ENCODE assay signal across 20 cellular contexts in the genomic region with DNA sequence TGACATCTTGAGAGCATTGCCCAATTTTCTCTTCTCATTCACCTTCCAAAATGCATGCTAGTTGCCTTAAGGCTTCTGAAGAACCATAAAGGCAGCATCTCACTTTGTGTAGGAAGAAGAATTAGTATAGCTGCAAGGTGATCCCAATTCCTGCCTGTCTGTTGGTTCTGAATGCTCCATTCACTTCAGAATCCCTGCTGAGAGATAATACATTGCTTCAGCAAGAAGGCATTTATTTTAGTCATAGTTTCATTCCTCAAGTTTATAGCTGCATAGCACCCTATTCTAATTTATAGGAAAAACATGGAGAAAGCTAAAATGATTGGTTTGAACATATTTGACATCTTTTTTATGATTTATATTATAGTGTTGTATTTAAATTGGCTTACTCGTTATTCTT.
"Had no signal": no experiment of that assay in that cellular context is flagged by ENCODE, and none has a peak within 500 bp of the region (broad histone marks: within the 10 kb centered on the region; RNA-seq: fewer than 3 reads in every experiment).

No MANE protein-coding gene starts in this region.

- H3K27ac Mint-ChIP-seq: activated CD4-positive, alpha-beta T cell treated with anti-CD3 and anti-CD28 coated beads, Interleukin-2, amount 10 ng/mL, durations not matched to agents 24 days and 14 days; activated CD8-positive, alpha-beta T cell treated with anti-CD3 and anti-CD28 coated beads for 36 hours; activated naive CD8-positive, alpha-beta T cell treated with anti-CD3 and anti-CD28 coated beads for 36 hours; activated T-helper 17 cell treated with anti-CD3 and anti-CD28 coated beads, Interleukin-2, amount 50 U/mL, for 72 hours; dendritic cell treated with granulocyte-macrophage colony-stimulating factor and Interleukin-4, amounts not matched to agents 40 ng/mL and 50 ng/mL, for 4 days; nephron progenitor cell; progenitor cell of endocrine pancreas had no signal

- ATAC-seq: activated CD8-positive, alpha-beta T cell treated with anti-CD3 and anti-CD28 coated beads for 36 hours; activated T-helper 17 cell treated with anti-CD3 and anti-CD28 coated beads, Interleukin-2, amount 50 U/mL, for 72 hours had no signal

- H3K4me1 ChIP-seq: breast epithelium, esophagus muscularis mucosa, tibial artery had no signal

- H3K4me3 Mint-ChIP-seq: activated CD4-positive, alpha-beta T cell treated with anti-CD3 and anti-CD28 coated beads, Interleukin-2, amount 10 ng/mL, durations not matched to agents 24 days and 14 days; activated CD8-positive, alpha-beta T cell treated with anti-CD3 and anti-CD28 coated beads for 36 hours; activated naive CD8-positive, alpha-beta T cell treated with anti-CD3 and anti-CD28 coated beads for 36 hours; activated T-helper 17 cell treated with anti-CD3 and anti-CD28 coated beads, Interleukin-2, amount 50 U/mL, for 72 hours; dendritic cell treated with granulocyte-macrophage colony-stimulating factor and Interleukin-4, amounts not matched to agents 40 ng/mL and 50 ng/mL, for 4 days; nephron progenitor cell had no signal

- H3K36me3 ChIP-seq: breast epithelium had no signal

- H3K4me1 Mint-ChIP-seq: activated CD4-positive, alpha-beta T cell treated with anti-CD3 and anti-CD28 coated beads, Interleukin-2, amount 10 ng/mL, durations not matched to agents 24 days and 14 days; activated naive CD8-positive, alpha-beta T cell treated with anti-CD3 and anti-CD28 coated beads for 36 hours; activated T-helper 17 cell treated with anti-CD3 and anti-CD28 coated beads, Interleukin-2, amount 50 U/mL, for 72 hours; nephron progenitor cell had no signal

- H3K27ac ChIP-seq: breast epithelium, esophagus muscularis mucosa, tibial artery had no signal

- H3K4me3 ChIP-seq: breast epithelium, esophagus muscularis mucosa, tibial artery had no signal

- H3K9me3 ChIP-seq: breast epithelium, esophagus muscularis mucosa, tibial artery had no signal

- H3K27me3 ChIP-seq: breast epithelium, esophagus muscularis mucosa, tibial artery had no signal

- H3K27me3 Mint-ChIP-seq: activated CD4-positive, alpha-beta T cell treated with anti-CD3 and anti-CD28 coated beads, Interleukin-2, amount 10 ng/mL, durations not matched to agents 24 days and 14 days; activated CD8-positive, alpha-beta T cell treated with anti-CD3 and anti-CD28 coated beads for 36 hours; activated naive CD8-positive, alpha-beta T cell treated with anti-CD3 and anti-CD28 coated beads for 36 hours; activated T-helper 17 cell treated with anti-CD3 and anti-CD28 coated beads, Interleukin-2, amount 50 U/mL, for 72 hours; dendritic cell treated with granulocyte-macrophage colony-stimulating factor and Interleukin-4, amounts not matched to agents 40 ng/mL and 50 ng/mL, for 4 days; progenitor cell of endocrine pancreas had no signal

- DNase-seq: activated CD4-positive, alpha-beta T cell treated with anti-CD3 and anti-CD28 coated beads, Interleukin-2, amount 10 ng/mL, durations not matched to agents 24 days and 14 days; activated CD4-positive, CD25-positive, alpha-beta regulatory T cell; activated CD8-positive, alpha-beta T cell treated with anti-CD3 and anti-CD28 coated beads for 36 hours; activated naive CD4-positive, alpha-beta T cell; activated naive CD8-positive, alpha-beta T cell treated with anti-CD3 and anti-CD28 coated beads for 36 hours; activated T-cell treated with anti-CD3 and anti-CD28 coated beads, Interleukin-2, amount 50 U/mL, for 1 hour; amniotic stem cell; effector memory CD4-positive, alpha-beta T cell; nephron progenitor cell; stimulated activated CD4-positive, alpha-beta T cell treated with anti-CD3 and anti-CD28 coated beads, Interleukin-2, amount 100 ng/mL, for 24 hours; stimulated activated naive CD4-positive, alpha-beta T cell treated with Interleukin-2 at 50 U/mL for 16 hours; substantia nigra; T-helper 1 cell; T-helper 9 cell; tibial artery had no signal

- H3K9me3 Mint-ChIP-seq: activated CD4-positive, alpha-beta T cell treated with anti-CD3 and anti-CD28 coated beads, Interleukin-2, amount 10 ng/mL, durations not matched to agents 24 days and 14 days; activated CD8-positive, alpha-beta T cell treated with anti-CD3 and anti-CD28 coated beads for 36 hours; activated T-helper 17 cell treated with anti-CD3 and anti-CD28 coated beads, Interleukin-2, amount 50 U/mL, for 72 hours; dendritic cell treated with granulocyte-macrophage colony-stimulating factor and Interleukin-4, amounts not matched to agents 40 ng/mL and 50 ng/mL, for 4 days had no signal
